In the genomic region with DNA sequence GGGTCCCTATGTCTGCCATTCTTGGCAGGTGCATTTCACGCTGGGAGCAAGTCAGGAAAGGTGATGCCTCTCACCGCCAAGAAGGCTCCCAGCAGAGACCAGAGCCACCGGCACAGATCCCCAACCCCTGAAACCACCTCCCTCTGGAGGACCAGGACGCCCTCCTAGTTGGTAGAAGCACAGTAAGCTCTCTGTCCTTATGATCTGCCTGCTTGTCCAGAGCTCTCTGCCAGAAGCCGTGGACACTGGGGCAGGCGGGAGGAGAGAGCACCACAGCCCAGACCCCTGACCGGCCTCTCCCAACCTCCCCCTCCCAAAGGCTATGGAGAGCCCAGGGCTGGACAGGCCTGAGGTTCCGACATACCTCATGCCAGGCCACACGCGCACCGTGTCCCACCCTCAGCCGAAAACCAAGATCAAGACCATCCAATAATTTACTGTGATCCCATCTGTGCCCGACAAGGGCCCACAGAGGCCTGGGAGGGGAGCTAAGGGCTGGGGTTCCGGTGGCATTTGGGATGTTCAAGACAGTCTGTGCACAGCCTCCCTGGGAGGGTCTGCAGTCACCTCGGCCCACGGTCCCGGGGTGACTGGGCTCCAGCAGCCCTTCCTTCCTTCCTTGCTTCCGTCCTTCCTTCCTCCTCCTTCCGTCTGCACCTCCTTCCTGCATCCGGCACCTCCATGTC, we compare ENCODE assay signal across 26 cellular contexts. TPM values are rescaled to one million over a fixed set of nuclear protein-coding genes. Genes with fewer than 3 reads are reported as not detected.
DNase-seq lines count a peak whose midpoint lies in the region; ATAC-seq and TF ChIP-seq lines count a peak whose summit lies in the region.
"Had no signal": no experiment of that assay in that cellular context is flagged by ENCODE, and none has a peak within 500 bp of the region (broad histone marks: within the 10 kb centered on the region; RNA-seq: fewer than 3 reads in every experiment).

No MANE protein-coding gene starts in this region.

- WGBS in mammary epithelial cell (ENCODE audit: low coverage, missing lambda C conversion rate), result 91% methylated on average over 15 of the region's 20 CpGs
- WGBS in neuronal stem cell (ENCODE audit: extremely low coverage in 2 of 2, insufficient read length in 2 of 2, insufficient replicate concordance in 1 of 2), 2 donors, result no CpG with 5 or more reads among the region's 20 CpGs

- peaks cover 9% of the 10 kb centered on the region for H3K79me1 ChIP-seq in neuronal stem cell (ENCODE audit: low read depth, low read length)

- no peak overlapping the region for H4K8ac ChIP-seq in neuronal stem cell (ENCODE audit: low read depth, low read length)

- H3K4me1 ChIP-seq in CD4-positive, CD25-positive, alpha-beta regulatory T cell (ENCODE audit: control insufficient read depth, insufficient read depth, low read length, poor library complexity, severe bottlenecking), result peaks cover 27% of the 10 kb centered on the region
- H3K4me1 ChIP-seq in mammary epithelial cell (ENCODE audit: insufficient read depth, low read length) (peaks cover 28% of the 10 kb centered on the region), neuronal stem cell (ENCODE audit: control insufficient read depth in 2 of 2, insufficient read depth in 1 of 2, low read depth in 1 of 2, low read length in 2 of 2) (peaks cover 9% of the 10 kb centered on the region in 2 donors)

- H3K36me3 ChIP-seq in CD4-positive, CD25-positive, alpha-beta regulatory T cell (ENCODE audit: control insufficient read depth, insufficient read depth, low read length), result peaks cover 8% of the 10 kb centered on the region
- peaks cover 17% of the 10 kb centered on the region for H3K36me3 ChIP-seq in mammary epithelial cell (ENCODE audit: insufficient read depth, low read length)
- peaks cover 22 to 33% of the 10 kb centered on the region in 2 donors for H3K36me3 ChIP-seq in neuronal stem cell (replicated peaks in 1 of 2; ENCODE audit: control insufficient read depth in 2 of 2, insufficient read depth in 2 of 2, low read length in 2 of 2)

- BruUV-seq in mammary epithelial cell (replicated peaks; lab: Mats Ljungman, UMichigan), result TSS peak; percentile 64

- no peak overlapping the region for H3K4ac ChIP-seq in neuronal stem cell (ENCODE audit: low read length)

- H3K79me2 ChIP-seq in mammary epithelial cell (ENCODE audit: insufficient read depth, low read length), result peaks cover 37% of the 10 kb centered on the region

- H3K4me2 ChIP-seq in mammary epithelial cell (ENCODE audit: insufficient read depth, low read depth, low read length) (no peak overlapping the region), neuronal stem cell (ENCODE audit: insufficient read depth, low read length, poor library complexity, severe bottlenecking) (no peak overlapping the region)
- H3K4me2 ChIP-seq: GM23338 had no signal

- H3K23ac ChIP-seq in neuronal stem cell (ENCODE audit: low read depth, low read length, poor library complexity), result peak overlapping the region; percentile 55

- peaks cover 0 to 7% (median 2%) of the 10 kb centered on the region in 4 donors for H3K4me1 Mint-ChIP-seq in CD4-positive, CD25-positive, alpha-beta regulatory T cell
- H3K4me1 Mint-ChIP-seq in activated CD4-positive, alpha-beta T cell treated with anti-CD3 and anti-CD28 coated beads, Interleukin-2, amount 10 ng/mL, durations not matched to agents 7 days and 5 days, result peaks cover 9% of the 10 kb centered on the region

- DNase-seq in CD4-positive, CD25-positive, alpha-beta regulatory T cell, result no peak
- peak; percentile 56 for DNase-seq in ELR (ENCODE audit: low read depth)
- no peak for DNase-seq in mammary epithelial cell
- DNase-seq in neuronal stem cell (ENCODE audit: low spot score), result no peak
- DNase-seq in activated CD4-positive, alpha-beta T cell treated with anti-CD3 and anti-CD28 coated beads, Interleukin-2, amount 10 ng/mL, durations not matched to agents 7 days and 5 days, result no peak
- no peak for DNase-seq in activated CD4-positive, alpha-beta T cell treated with anti-CD3 and anti-CD28 coated beads, Interleukin-2, amount 50 U/mL, for 1 hour
- DNase-seq: activated CD4-positive, alpha-beta T cell treated with anti-CD3 and anti-CD28 coated beads, Interleukin-2, amount 50 U/mL, for 4 hours; amygdala; cortex of kidney; effector memory CD8-positive, alpha-beta T cell; EL; esophagus squamous epithelium; foreskin melanocyte; HFFc6; mesendoderm; NCI-H1092; NCI-H187 treated with DMSO at 0.1 percent for 48 hours; NCI-H524 treated with DMSO at 0.1 percent for 48 hours; PC-3; SHP77; T-helper 9 cell had no signal

- H2BK5ac ChIP-seq in neuronal stem cell (ENCODE audit: low read length), result no peak overlapping the region

- no peaks in the 10 kb centered on the region for H3K36me3 Mint-ChIP-seq in CD4-positive, CD25-positive, alpha-beta regulatory T cell
- peaks cover 10% of the 10 kb centered on the region for H3K36me3 Mint-ChIP-seq in activated CD4-positive, alpha-beta T cell treated with anti-CD3 and anti-CD28 coated beads, Interleukin-2, amount 10 ng/mL, durations not matched to agents 7 days and 5 days (ENCODE audit: low read depth)
- H3K36me3 Mint-ChIP-seq: activated naive CD4-positive, alpha-beta T cell treated with anti-CD3 and anti-CD28 coated beads, Interleukin-2, amount 50 U/mL, for 24 hours had no signal

- no peak overlapping the region for H3K14ac ChIP-seq in neuronal stem cell (ENCODE audit: low read length)

- H3K27ac Mint-ChIP-seq in CD4-positive, CD25-positive, alpha-beta regulatory T cell, result peak overlapping the region in 1 of 3 donors; percentile 20
- H3K27ac Mint-ChIP-seq in activated CD4-positive, alpha-beta T cell treated with anti-CD3 and anti-CD28 coated beads, Interleukin-2, amount 10 ng/mL, durations not matched to agents 7 days and 5 days, result no peak overlapping the region
- H3K27ac Mint-ChIP-seq: activated naive CD4-positive, alpha-beta T cell treated with anti-CD3 and anti-CD28 coated beads, Interleukin-2, amount 50 U/mL, for 24 hours; effector memory CD8-positive, alpha-beta T cell; GM23338; HFFc6 had no signal

- no peak overlapping the region for H2BK15ac ChIP-seq in neuronal stem cell (ENCODE audit: low read length)

- CTCF ChIA-PET in mammary epithelial cell (lab: Charles Lee; ENCODE audit: low non-redundant PET), result no interaction called here
- CTCF ChIA-PET in activated CD4-positive, alpha-beta T cell treated with anti-CD3 and anti-CD28 coated beads, Interleukin-2, amount 10 ng/mL, durations not matched to agents 7 days and 5 days (lab: Charles Lee), result interaction anchor here (0.6 to 5.2 kb wide), 4 partner anchors 13 to 358 kb away, joined by 3 to 36 read pairs (median 4); no protein-coding TSS in a partner anchor

- no peak overlapping the region for H2BK12ac ChIP-seq in neuronal stem cell (ENCODE audit: low read length)

- dilution Hi-C loops in mammary epithelial cell (cut with HindIII; ENCODE audit: low sequenced_read_pairs), result no loop called here

- H2AK5ac ChIP-seq in neuronal stem cell (ENCODE audit: low read depth, low read length), result no peak overlapping the region

- H3K9ac ChIP-seq in mammary epithelial cell (ENCODE audit: insufficient read depth, low read length) (no peak overlapping the region), neuronal stem cell (ENCODE audit: low read depth, low read length, poor library complexity) (no peak overlapping the region)

- no peak overlapping the region for H4K91ac ChIP-seq in neuronal stem cell (ENCODE audit: low read depth, low read length, poor library complexity)

- intact Hi-C loops in mammary epithelial cell (cut with micrococcal nuclease), result no loop called here

- H3K4me3 ChIP-seq in CD4-positive, CD25-positive, alpha-beta regulatory T cell (ENCODE audit: low read depth, low read length), result no peak overlapping the region
- H3K4me3 ChIP-seq in mammary epithelial cell (replicated peaks in 1 of 3; ENCODE audit: insufficient read depth in 1 of 3, low read depth in 2 of 3, low read length in 3 of 3) (no peak overlapping the region), neuronal stem cell (ENCODE audit: low read length in 2 of 2) (no peak overlapping the region)
- H3K4me3 ChIP-seq: esophagus squamous epithelium, GM23338, upper lobe of left lung had no signal

- H3K27me3 ChIP-seq in CD4-positive, CD25-positive, alpha-beta regulatory T cell (ENCODE audit: control insufficient read depth, insufficient read depth, low read length), result no peaks in the 10 kb centered on the region
- no peaks in the 10 kb centered on the region for H3K27me3 ChIP-seq in mammary epithelial cell (ENCODE audit: insufficient read depth, low read length)
- H3K27me3 ChIP-seq in neuronal stem cell (ENCODE audit: control insufficient read depth in 3 of 3, insufficient read depth in 3 of 3, low read depth in 1 of 3, low read length in 3 of 3), result peaks cover 0 to 9% (median 3%) of the 10 kb centered on the region in 3 experiments
- H3K27me3 ChIP-seq: esophagus squamous epithelium, upper lobe of left lung had no signal

- H3K4me3 Mint-ChIP-seq in CD4-positive, CD25-positive, alpha-beta regulatory T cell, result peak overlapping the region; percentile 11 to 83 (median 44)
- no peak overlapping the region for H3K4me3 Mint-ChIP-seq in activated CD4-positive, alpha-beta T cell treated with anti-CD3 and anti-CD28 coated beads, Interleukin-2, amount 10 ng/mL, durations not matched to agents 7 days and 5 days
- H3K4me3 Mint-ChIP-seq: activated naive CD4-positive, alpha-beta T cell treated with anti-CD3 and anti-CD28 coated beads, Interleukin-2, amount 50 U/mL, for 24 hours; GM23338; HFFc6 had no signal

- no peak overlapping the region for H2BK120ac ChIP-seq in neuronal stem cell (ENCODE audit: low read depth, low read length)

- no peak for TF ChIP-seq CTCF in mammary epithelial cell (conservative IDR thresholded peaks at IDR 0.05 in 1 of 2, IDR thresholded peaks at IDR 0.05 in 1 of 2; ENCODE audit: extremely low read depth in 1 of 2, insufficient read depth in 1 of 2, low read depth in 1 of 2, low read length in 2 of 2)

- H3K9me3 Mint-ChIP-seq in CD4-positive, CD25-positive, alpha-beta regulatory T cell, result no peaks in the 10 kb centered on the region
- H3K9me3 Mint-ChIP-seq in activated CD4-positive, alpha-beta T cell treated with anti-CD3 and anti-CD28 coated beads, Interleukin-2, amount 10 ng/mL, durations not matched to agents 7 days and 5 days, result no peaks in the 10 kb centered on the region
- H3K9me3 Mint-ChIP-seq: activated naive CD4-positive, alpha-beta T cell treated with anti-CD3 and anti-CD28 coated beads, Interleukin-2, amount 50 U/mL, for 24 hours; effector memory CD8-positive, alpha-beta T cell; HFFc6 had no signal

- POLR2A ChIA-PET in activated CD4-positive, alpha-beta T cell treated with anti-CD3 and anti-CD28 coated beads, Interleukin-2, amount 10 ng/mL, durations not matched to agents 7 days and 5 days (lab: Charles Lee), result no interaction called here

- H4K20me1 ChIP-seq in mammary epithelial cell (ENCODE audit: insufficient read depth, low read length), result peaks cover 5% of the 10 kb centered on the region

- no peak overlapping the region for H3K18ac ChIP-seq in neuronal stem cell (ENCODE audit: low read length)

- no peak overlapping the region for H3K27ac ChIP-seq in CD4-positive, CD25-positive, alpha-beta regulatory T cell (ENCODE audit: insufficient read depth, low read length, poor library complexity, severe bottlenecking)
- H3K27ac ChIP-seq in mammary epithelial cell (ENCODE audit: insufficient read depth, low read depth, low read length) (no peak overlapping the region), neuronal stem cell (replicated peaks; ENCODE audit: low read length) (no peak overlapping the region)
- H3K27ac ChIP-seq: esophagus squamous epithelium, upper lobe of left lung had no signal

- H3K27me3 Mint-ChIP-seq in CD4-positive, CD25-positive, alpha-beta regulatory T cell, result no peaks in the 10 kb centered on the region
- no peaks in the 10 kb centered on the region for H3K27me3 Mint-ChIP-seq in activated CD4-positive, alpha-beta T cell treated with anti-CD3 and anti-CD28 coated beads, Interleukin-2, amount 10 ng/mL, durations not matched to agents 7 days and 5 days
- H3K27me3 Mint-ChIP-seq: activated naive CD4-positive, alpha-beta T cell treated with anti-CD3 and anti-CD28 coated beads, Interleukin-2, amount 50 U/mL, for 24 hours; effector memory CD8-positive, alpha-beta T cell had no signal

- no peak for ATAC-seq in CD4-positive, CD25-positive, alpha-beta regulatory T cell (ENCODE audit: low read depth in 2 of 2)
- ATAC-seq in HG03469 (IDR thresholded peaks at IDR 0.05; ENCODE audit: unreplicated experiment), result no peak
- ATAC-seq: effector memory CD8-positive, alpha-beta T cell; GM23338; left colon; PC-3 had no signal

- no peaks in the 10 kb centered on the region for H3K9me3 ChIP-seq in CD4-positive, CD25-positive, alpha-beta regulatory T cell (ENCODE audit: control insufficient read depth in 2 of 2, low read length in 2 of 2)
- no peaks in the 10 kb centered on the region for H3K9me3 ChIP-seq in mammary epithelial cell (replicated peaks; ENCODE audit: insufficient read depth, low read length)
- peaks cover 0 to 2% of the 10 kb centered on the region in 2 donors for H3K9me3 ChIP-seq in neuronal stem cell (replicated peaks in 1 of 2; ENCODE audit: control insufficient read depth in 2 of 2, insufficient read depth in 1 of 2, low read depth in 1 of 2, low read length in 2 of 2)
- H3K9me3 ChIP-seq: esophagus squamous epithelium, upper lobe of left lung had no signal

- H2AFZ ChIP-seq in mammary epithelial cell (ENCODE audit: low read depth, low read length), result no peak overlapping the region
- no peak overlapping the region for H2AFZ ChIP-seq in neuronal stem cell (ENCODE audit: low read length)
- H2AFZ ChIP-seq: GM23338 had no signal

- in situ Hi-C loops in mammary epithelial cell (cut with MboI; ENCODE audit: low sequenced_read_pairs in 2 of 2), result no loop called here

RNA-seq across cellular contexts. Expression of a gene that starts 3.4 kb away (rescaled TPM):
- 35.0 TPM for total RNA-seq in CD4-positive, CD25-positive, alpha-beta regulatory T cell
- polyA plus RNA-seq in CD4-positive, CD25-positive, alpha-beta regulatory T cell, result 10 to 100 TPM; 15.9 to 35.2 (median 21.1) TPM
- total RNA-seq in mammary epithelial cell, result 100 to 1,000 TPM in 1 of 2 donors, 10 to 100 TPM in 1; 36.5 to 194 TPM
- polyA plus RNA-seq in mammary epithelial cell, result 230 TPM
- 165 TPM for polyA minus RNA-seq in mammary epithelial cell
- 26.4 TPM for polyA plus RNA-seq in neuronal stem cell (2013, experiment 1 of 2)
- 25.5 TPM for polyA plus RNA-seq in neuronal stem cell (2013, experiment 2 of 2)
- total RNA-seq in activated CD4-positive, alpha-beta T cell treated with anti-CD3 and anti-CD28 coated beads, Interleukin-2, amount 10 ng/mL, durations not matched to agents 7 days and 5 days, result 10 to 100 TPM; 51.7 to 63.5 TPM

RNA-seq across cellular contexts. Expression of a gene that starts 5.4 kb away (rescaled TPM):
- total RNA-seq in CD4-positive, CD25-positive, alpha-beta regulatory T cell, result 5.8 TPM
- 1 to 10 TPM in 2 of 4 donors, under 1 TPM in 2; 0.89 to 3.1 (median 1.8) TPM for polyA plus RNA-seq in CD4-positive, CD25-positive, alpha-beta regulatory T cell
- total RNA-seq in mammary epithelial cell, result 1 to 10 TPM in 1 of 2 donors, under 1 TPM in 1; 0.50 to 1.2 TPM
- 0.35 TPM for polyA plus RNA-seq in mammary epithelial cell
- polyA minus RNA-seq in mammary epithelial cell, result not detected
- 1.1 TPM for polyA plus RNA-seq in neuronal stem cell (2013, experiment 1 of 2)
- 1.2 TPM for polyA plus RNA-seq in neuronal stem cell (2013, experiment 2 of 2)
- total RNA-seq in activated CD4-positive, alpha-beta T cell treated with anti-CD3 and anti-CD28 coated beads, Interleukin-2, amount 10 ng/mL, durations not matched to agents 7 days and 5 days, result 1 to 10 TPM; 2.0 to 2.1 TPM

RNA-seq across cellular contexts. Expression of a gene that starts 24.9 kb away (rescaled TPM):
- total RNA-seq in CD4-positive, CD25-positive, alpha-beta regulatory T cell, result 112 TPM
- polyA plus RNA-seq in CD4-positive, CD25-positive, alpha-beta regulatory T cell, result 100 to 1,000 TPM; 126 to 155 (median 133) TPM
- total RNA-seq in mammary epithelial cell, result 100 to 1,000 TPM; 187 to 206 TPM
- 122 TPM for polyA plus RNA-seq in mammary epithelial cell
- polyA minus RNA-seq in mammary epithelial cell, result 104 TPM
- 35.7 TPM for polyA plus RNA-seq in neuronal stem cell (2013, experiment 1 of 2)
- polyA plus RNA-seq in neuronal stem cell (2013, experiment 2 of 2), result 35.1 TPM
- 10 to 100 TPM; 90.6 to 99.5 TPM for total RNA-seq in activated CD4-positive, alpha-beta T cell treated with anti-CD3 and anti-CD28 coated beads, Interleukin-2, amount 10 ng/mL, durations not matched to agents 7 days and 5 days

RNA-seq across cellular contexts. Expression of a gene that starts 28.6 kb away (rescaled TPM):
- total RNA-seq in CD4-positive, CD25-positive, alpha-beta regulatory T cell, result 5.1 TPM
- 1 to 10 TPM in 2 of 4 donors, under 1 TPM in 2; 0.79 to 1.4 (median 1.0) TPM for polyA plus RNA-seq in CD4-positive, CD25-positive, alpha-beta regulatory T cell
- 1 to 10 TPM; 2.3 to 7.6 TPM for total RNA-seq in mammary epithelial cell
- 1.8 TPM for polyA plus RNA-seq in mammary epithelial cell
- not detected for polyA minus RNA-seq in mammary epithelial cell
- polyA plus RNA-seq in neuronal stem cell (2013, experiment 1 of 2), result 0.75 TPM
- 0.87 TPM for polyA plus RNA-seq in neuronal stem cell (2013, experiment 2 of 2)
- total RNA-seq in activated CD4-positive, alpha-beta T cell treated with anti-CD3 and anti-CD28 coated beads, Interleukin-2, amount 10 ng/mL, durations not matched to agents 7 days and 5 days, result 1 to 10 TPM; 3.4 to 4.8 TPM

RNA-seq across cellular contexts. Expression of a gene that starts 28.8 kb away (rescaled TPM):
- 27.2 TPM for total RNA-seq in CD4-positive, CD25-positive, alpha-beta regulatory T cell
- polyA plus RNA-seq in CD4-positive, CD25-positive, alpha-beta regulatory T cell, result 10 to 100 TPM; 23.9 to 34.2 (median 31.8) TPM
- 10 to 100 TPM; 33.3 to 36.1 TPM for total RNA-seq in mammary epithelial cell
- 35.2 TPM for polyA plus RNA-seq in mammary epithelial cell
- 4.6 TPM for polyA minus RNA-seq in mammary epithelial cell
- 8.9 TPM for polyA plus RNA-seq in neuronal stem cell (2013, experiment 1 of 2)
- 9.1 TPM for polyA plus RNA-seq in neuronal stem cell (2013, experiment 2 of 2)
- total RNA-seq in activated CD4-positive, alpha-beta T cell treated with anti-CD3 and anti-CD28 coated beads, Interleukin-2, amount 10 ng/mL, durations not matched to agents 7 days and 5 days, result 10 to 100 TPM; 30.7 to 38.1 TPM
